Comparison of ENCODE assay signal across 10 cellular contexts in the genomic region with DNA sequence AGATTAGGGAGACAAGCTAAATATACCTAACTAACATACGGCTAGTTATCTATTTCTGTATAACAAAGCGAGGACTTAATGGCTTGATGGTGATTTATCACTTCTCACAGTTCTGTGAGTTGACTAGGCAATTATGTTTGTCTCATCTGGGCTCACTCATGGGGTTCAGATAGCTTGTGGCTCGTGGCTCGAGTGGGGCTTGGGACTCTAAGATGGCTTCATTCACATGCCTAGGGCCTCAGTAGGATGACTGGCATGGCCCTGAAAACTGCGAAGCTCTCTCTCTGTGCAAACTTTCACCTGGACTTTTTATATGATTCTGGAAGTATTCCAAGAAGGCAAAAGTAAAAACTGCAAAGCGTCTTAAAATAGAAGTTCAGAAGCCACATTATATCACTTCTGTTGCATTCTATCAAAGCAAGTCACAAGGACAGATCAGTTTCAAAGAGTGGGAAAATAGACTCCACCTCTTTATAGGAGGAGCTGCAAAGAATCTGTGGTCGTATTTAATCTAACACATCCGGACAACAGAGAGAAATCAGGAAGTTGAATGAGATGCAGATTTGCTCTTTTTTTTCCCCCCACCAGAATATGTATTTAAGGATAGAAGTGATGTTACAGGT.
DNase-seq lines count a peak whose midpoint lies in the region; ATAC-seq and TF ChIP-seq lines count a peak whose summit lies in the region.
"Had no signal": no experiment of that assay in that cellular context is flagged by ENCODE, and none has a peak within 500 bp of the region (broad histone marks: within the 10 kb centered on the region; RNA-seq: fewer than 3 reads in every experiment).

No MANE protein-coding gene starts in this region.

- no peak for TF ChIP-seq POLR2A in heart left ventricle (IDR thresholded peaks at IDR 0.05)

- peaks cover 68% of the 10 kb centered on the region for H3K4me1 Mint-ChIP-seq in T-helper 1 cell treated with Interleukin-12 subunit alpha and Interleukin-12 subunit beta and Interleukin-4 antibody, amounts not matched to agents 30 μg/mL and 1 μg/mL, for 36 hours (ENCODE audit: low read depth)
- peaks cover 12% of the 10 kb centered on the region for H3K4me1 Mint-ChIP-seq in type B pancreatic cell (ENCODE audit: unreplicated experiment)

- H3K9me3 Mint-ChIP-seq in T-helper 1 cell treated with Interleukin-12 subunit alpha and Interleukin-12 subunit beta and Interleukin-4 antibody, amounts not matched to agents 30 μg/mL and 1 μg/mL, for 36 hours, result no peaks in the 10 kb centered on the region
- H3K9me3 Mint-ChIP-seq in type B pancreatic cell, result no peaks in the 10 kb centered on the region

- H3K27ac Mint-ChIP-seq in T-helper 1 cell treated with Interleukin-12 subunit alpha and Interleukin-12 subunit beta and Interleukin-4 antibody, amounts not matched to agents 30 μg/mL and 1 μg/mL, for 36 hours, result peak overlapping the region; percentile 70
- H3K27ac Mint-ChIP-seq in type B pancreatic cell, result no peak overlapping the region

- H3K27me3 Mint-ChIP-seq in T-helper 1 cell treated with Interleukin-12 subunit alpha and Interleukin-12 subunit beta and Interleukin-4 antibody, amounts not matched to agents 30 μg/mL and 1 μg/mL, for 36 hours (ENCODE audit: low read depth), result no peaks in the 10 kb centered on the region
- H3K27me3 Mint-ChIP-seq in type B pancreatic cell, result no peaks in the 10 kb centered on the region

- H3K27me3 ChIP-seq in heart left ventricle, result no peaks in the 10 kb centered on the region

- WGBS in heart left ventricle, 4 donors, result 47 to 55% (median 50%) methylated on average over 8 of the region's 8 CpGs

- H3K36me3 Mint-ChIP-seq in T-helper 1 cell treated with Interleukin-12 subunit alpha and Interleukin-12 subunit beta and Interleukin-4 antibody, amounts not matched to agents 30 μg/mL and 1 μg/mL, for 36 hours (ENCODE audit: low read depth), result peaks cover 2% of the 10 kb centered on the region
- H3K36me3 Mint-ChIP-seq in type B pancreatic cell, result no peaks in the 10 kb centered on the region

- no peaks in the 10 kb centered on the region for H3K36me3 ChIP-seq in heart left ventricle

- H3K4me3 ChIP-seq in heart left ventricle, result no peak overlapping the region

- no peak for DNase-seq in heart left ventricle
- DNase-seq in cardiac septum (ENCODE audit: low spot score), result no peak
- peak; percentile 83 for DNase-seq in foreskin melanocyte
- DNase-seq in HK-2 (ENCODE audit: unreplicated experiment), result no peak
- DNase-seq in type B pancreatic cell (ENCODE audit: extremely low spot score, unreplicated experiment), result no peak
- DNase-seq in SW480 (ENCODE audit: low spot score), result no peak
- no peak for DNase-seq in kidney tubule cell (ENCODE audit: low spot score)
- DNase-seq: stimulated activated CD4-positive, alpha-beta T cell treated with anti-CD3 and anti-CD28 coated beads, Interleukin-12 subunit alpha, Interleukin-12 subunit beta, amount 100 ng/mL, for 4 hours had no signal

- peak overlapping the region in 9 of 12 donors; percentile 6 to 58 (median 31) for H3K27ac ChIP-seq in heart left ventricle
- H3K27ac ChIP-seq: C4-2B had no signal

- intact Hi-C loops in heart left ventricle (cut with DNase I) (loop anchor here in 8 of 10 donors (5.0 to 10.0 kb wide), 11 partner anchors 47 to 492 kb away; partner anchors contain the start of gene INPP4B (in 7 of the 8)), cardiac septum (cut with DNase I) (loop anchor here (5.0 kb wide), 3 partner anchors 47 to 487 kb away; no protein-coding TSS in a partner anchor)

- H3K9me3 ChIP-seq in heart left ventricle, result no peaks in the 10 kb centered on the region

- H3K4me1 ChIP-seq in heart left ventricle, result peaks cover 0 to 66% (median 48%) of the 10 kb centered on the region in 12 donors

- TF ChIP-seq CTCF in heart left ventricle (IDR thresholded peaks at IDR 0.05) (no peak), type B pancreatic cell (conservative IDR thresholded peaks at IDR 0.05) (no peak)

- ATAC-seq in heart left ventricle, result peak in 2 of 4 donors; percentile 20 to 63

- peak overlapping the region; percentile 23 for H3K4me3 Mint-ChIP-seq in T-helper 1 cell treated with Interleukin-12 subunit alpha and Interleukin-12 subunit beta and Interleukin-4 antibody, amounts not matched to agents 30 μg/mL and 1 μg/mL, for 36 hours
- no peak overlapping the region for H3K4me3 Mint-ChIP-seq in type B pancreatic cell
